Comparison of ENCODE assay signal across 11 cellular contexts in genomic region chr18:62372156-62372555, GRCh38. TPM values are rescaled to one million over a fixed set of nuclear protein-coding genes. Genes with fewer than 3 reads are reported as not detected.
A peak's percentile ranks its signal among the peaks of the same experiment; 100 is the strongest.
DNase-seq lines count a peak whose midpoint lies in the region; ATAC-seq, FAIRE-seq and TF ChIP-seq lines count a peak whose summit lies in the region.
"Had no signal": no experiment of that assay in that cellular context is flagged by ENCODE, and none has a peak within 500 bp of the region (broad histone marks: within the 10 kb centered on the region; RNA-seq: fewer than 3 reads in every experiment).

No MANE protein-coding gene starts in this region.

- H2AFZ ChIP-seq in SU-DHL-6 (ENCODE audit: low read depth, low read length, severe bottlenecking) (no peak overlapping the region), HepG2 (ENCODE audit: low read length) (no peak overlapping the region)

- ATAC-seq in GM21447 (IDR thresholded peaks at IDR 0.05; ENCODE audit: unreplicated experiment) (peak; percentile 65), HG03469 (IDR thresholded peaks at IDR 0.05; ENCODE audit: unreplicated experiment) (peak; percentile 51), HepG2 (no peak), GM18505 (IDR thresholded peaks at IDR 0.05; ENCODE audit: unreplicated experiment) (no peak)

- no peak for TF ChIP-seq RAD21 in HepG2 (CRISPR knock-in tag; IDR thresholded peaks at IDR 0.05)

- CTCF ChIA-PET in HepG2 (lab: Yijun Ruan, JAX; ENCODE audit: low intra/inter-chr PET ratio, low total read pairs) = no interaction called here

- in situ Hi-C loops in HepG2 (cut with HindIII; ENCODE audit: extremely low pct_ligation_motif_present, low pct_unique_long_range_greater_than_20kb) = no loop called here

- H3K36me3 ChIP-seq in SU-DHL-6 (ENCODE audit: low read length) (no peaks in the 10 kb centered on the region), HepG2 (replicated peaks in 1 of 2; ENCODE audit: control insufficient read depth in 1 of 2, insufficient read depth in 2 of 2, low read length in 2 of 2) (peaks cover 1 to 10% of the 10 kb centered on the region in 2 experiments; a peak in 3 of 5 replicates)

- H3K9ac ChIP-seq in SU-DHL-6 (ENCODE audit: low read length) = no peak overlapping the region; the same call in 1 of the 2 replicates
- H3K9ac ChIP-seq in HepG2 (ENCODE audit: insufficient read depth, low read depth, low read length) = no peak overlapping the region

- no peak for TF ChIP-seq CTCF in SU-DHL-6 (IDR thresholded peaks at IDR 0.05; ENCODE audit: insufficient read depth, low read length, poor library complexity, severe bottlenecking)
- TF ChIP-seq CTCF in HepG2 (CRISPR knock-in tag; IDR thresholded peaks at IDR 0.05) = no peak

- H3K79me2 ChIP-seq in SU-DHL-6 (ENCODE audit: insufficient read depth, low read length) (no peaks in the 10 kb centered on the region), HepG2 (ENCODE audit: insufficient read depth, low read length) (no peaks in the 10 kb centered on the region)

- H3K27me3 ChIP-seq in SU-DHL-6 (ENCODE audit: low read length) = no peaks in the 10 kb centered on the region
- H3K27me3 ChIP-seq in HepG2 (ENCODE audit: control insufficient read depth in 1 of 2, insufficient read depth in 2 of 2, low read length in 2 of 2) = no peaks in the 10 kb centered on the region; a peak in 1 of 5 replicates

- FAIRE-seq in GM18507 (lab: Jason Lieb, UNC) (peak; percentile 92), HepG2 (lab: Jason Lieb, UNC) (no peak)
- FAIRE-seq: H54 had no signal

- H3K4me2 ChIP-seq in SU-DHL-6 (ENCODE audit: low read depth, low read length, poor library complexity, severe bottlenecking) = peak overlapping the region; percentile 24
- H3K4me2 ChIP-seq in HepG2 (ENCODE audit: low read depth, low read length) = no peak overlapping the region

- POLR2A ChIA-PET in HepG2 (lab: Yijun Ruan, JAX) = no interaction called here

- peak overlapping the region; percentile 42 for H3K27ac ChIP-seq in SU-DHL-6 (ENCODE audit: low read depth, low read length)
- no peak overlapping the region for H3K27ac ChIP-seq in HepG2 (ENCODE audit: extremely low read length, insufficient read depth, low read length)

- intact Hi-C loops in HepG2 (cut with micrococcal nuclease; ENCODE audit: unreplicated experiment) = no loop called here

- H3K9me2 ChIP-seq in SU-DHL-6 (replicated peaks; ENCODE audit: insufficient read depth, low read length) = no peaks in the 10 kb centered on the region

- no peaks in the 10 kb centered on the region for H3K9me3 ChIP-seq in SU-DHL-6 (ENCODE audit: insufficient read depth, low read length)
- H3K9me3 ChIP-seq in HepG2 (ENCODE audit: low read length) = no peaks in the 10 kb centered on the region

- TF ChIP-seq EP300 in HepG2 (IDR thresholded peaks at IDR 0.05; ENCODE audit: low read depth in 2 of 2, low read length in 2 of 2) (no peak), HepG2 (CRISPR knock-in tag; IDR thresholded peaks at IDR 0.05; ENCODE audit: borderline replicate concordance) (no peak)

- no peaks in the 10 kb centered on the region for H3K4me1 ChIP-seq in HepG2 (ENCODE audit: insufficient read depth, low read length)

- peak; percentile 20 for DNase-seq in GM18507 (ENCODE audit: extremely low spot score, insufficient read length, low read depth)
- no peak for DNase-seq in HepG2 (ENCODE audit: low spot score)
- DNase-seq in middle frontal gyrus (ENCODE audit: extremely low spot score, low spot score) = no peak
- DNase-seq in pons (ENCODE audit: low spot score) = no peak
- DNase-seq: activated CD4-positive, alpha-beta T cell treated with anti-CD3 and anti-CD28 coated beads for 4 hours had no signal

- TF ChIP-seq POLR2A in HepG2 (IDR thresholded peaks at IDR 0.05; ENCODE audit: insufficient read depth in 1 of 2, low read depth in 2 of 2, low read length in 2 of 2) (no peak), GM18505 (IDR thresholded peaks at IDR 0.05; ENCODE audit: borderline replicate concordance, extremely low read depth, insufficient read depth, insufficient read length) (no peak)

- H3F3A ChIP-seq in SU-DHL-6 (ENCODE audit: insufficient read depth) = no peaks in the 10 kb centered on the region

- BruUV-seq in HepG2 (replicated peaks; lab: Mats Ljungman, UMichigan) = no TSS peak

- H4K20me1 ChIP-seq in SU-DHL-6 (ENCODE audit: low read depth, low read length) = no peaks in the 10 kb centered on the region
- H4K20me1 ChIP-seq in HepG2 (ENCODE audit: insufficient read depth, low read length) = no peaks in the 10 kb centered on the region

- H3K4me3 ChIP-seq in SU-DHL-6 (ENCODE audit: insufficient read depth, low read length, poor library complexity, severe bottlenecking) = no peak overlapping the region
- H3K4me3 ChIP-seq in HepG2 (replicated peaks in 1 of 3; ENCODE audit: insufficient read depth in 1 of 3, low read depth in 2 of 3, low read length in 3 of 3) = no peak overlapping the region

- WGBS in HepG2 (ENCODE audit: low lambda C conversion rate) = 98% methylated on average over 4 of the region's 5 CpGs

TF ChIP-seq in HepG2, 621 proteins besides CTCF, POLR2A, EP300 and RAD21:
- TF ChIP-seq TEF (CRISPR knock-in tag; IDR thresholded peaks at IDR 0.05) (no peak), CEBPB (IDR thresholded peaks at IDR 0.05; ENCODE audit: borderline replicate concordance, low read depth, low read length) (no peak), ZBTB33 (CRISPR knock-in tag; IDR thresholded peaks at IDR 0.05) (no peak), ZNF75D (CRISPR knock-in tag; IDR thresholded peaks at IDR 0.05; ENCODE audit: borderline replicate concordance) (no peak), ZNF143 (CRISPR knock-in tag; IDR thresholded peaks at IDR 0.05) (no peak), HNF4G (IDR thresholded peaks at IDR 0.05; ENCODE audit: borderline replicate concordance, low read depth, low read length) (no peak), HNF4G (CRISPR knock-in tag; IDR thresholded peaks at IDR 0.05; ENCODE audit: borderline replicate concordance, low read depth) (no peak), SATB2 (CRISPR knock-in tag; IDR thresholded peaks at IDR 0.05) (no peak), ZNF317 (CRISPR knock-in tag; IDR thresholded peaks at IDR 0.05) (no peak), IRF2 (CRISPR knock-in tag; IDR thresholded peaks at IDR 0.05) (no peak)

RNA-seq across cellular contexts. Expression of gene TNFRSF11A, which starts 47.0 kb away (rescaled TPM):
- 3.6 and 4.6 TPM in 2 replicates for total RNA-seq in HepG2 (2016; rRNA removed; fragmentation: Illumina TruSeq; extraction: Trizol)
- 2.4 and 4.4 TPM in 2 replicates for total RNA-seq in HepG2 (2016; cell fraction: cytosol; rRNA removed; fragmentation: Illumina TruSeq; extraction: Trizol; ENCODE audit: low read depth)
- 4.2 and 4.6 TPM in 2 replicates for total RNA-seq in HepG2 (2016; cell fraction: insoluble cytoplasmic fraction; rRNA removed; fragmentation: Illumina TruSeq; extraction: Trizol)
- 2.7 and 3.6 TPM in 2 replicates for total RNA-seq in HepG2 (2016; cell fraction: membrane; rRNA removed; fragmentation: Illumina TruSeq; extraction: Trizol)
- total RNA-seq in HepG2 (2016; cell fraction: nucleus; rRNA removed; fragmentation: Illumina TruSeq; extraction: Trizol) = 7.2 and 7.4 TPM in 2 replicates
- 6.4 and 8.2 TPM in 2 replicates for polyA plus RNA-seq in HepG2 (2011; rRNA removed)
- polyA plus RNA-seq in HepG2 (2011; cell fraction: cytosol; rRNA removed) = 5.6 and 6.7 TPM in 2 replicates
- polyA plus RNA-seq in HepG2 (2011; cell fraction: nucleus; rRNA removed) = 8.3 and 10.7 TPM in 2 replicates
- polyA plus RNA-seq in HepG2 (2012) = 1.2 and 2.9 TPM in 2 replicates
- 1.3 and 2.0 TPM in 2 replicates for polyA plus RNA-seq in HepG2 (2016; cell fraction: cytosol; fragmentation: Illumina TruSeq; extraction: Trizol; ENCODE audit: low read depth)
- polyA plus RNA-seq in HepG2 (2016; cell fraction: insoluble cytoplasmic fraction; fragmentation: Illumina TruSeq; extraction: Trizol; ENCODE audit: low read depth) = 2.5 and 2.7 TPM in 2 replicates
- 2.9 and 3.0 TPM in 2 replicates for polyA plus RNA-seq in HepG2 (2016; cell fraction: membrane; fragmentation: Illumina TruSeq; extraction: Trizol; ENCODE audit: low read depth)
- 12.9 and 13.2 TPM in 2 replicates for polyA plus RNA-seq in HepG2 (2016; cell fraction: nucleus; fragmentation: Illumina TruSeq; extraction: Trizol; ENCODE audit: insufficient read depth, low read depth)
- polyA minus RNA-seq in HepG2 (2011; rRNA and poly(A)+ RNA removed; ENCODE audit: low replicate concordance) = 6.1 and 14.1 TPM in 2 replicates
- 6.1 and 7.0 TPM in 2 replicates for polyA minus RNA-seq in HepG2 (2011; cell fraction: cytosol; rRNA and poly(A)+ RNA removed)
- 8.5 and 10.9 TPM in 2 replicates for polyA minus RNA-seq in HepG2 (2011; cell fraction: nucleus; rRNA and poly(A)+ RNA removed)
- polyA plus RNA-seq: IgD-negative memory B cell had no signal

Comparison
In these comparisons a context has a peak if more than half of its experiments do, and no peak if none do; other contexts are left out.
1. ATAC-seq: peak in GM21447 (single experiment) and HG03469 (single experiment); none in HepG2 (single experiment) and GM18505 (single experiment).